In genomic region chr11:61392991-61393595, GRCh38 we compare ENCODE assay signal across 9 cellular contexts. TPM values are rescaled to one million over a fixed set of nuclear protein-coding genes. Genes with fewer than 3 reads are reported as not detected.
DNase-seq lines count a peak whose midpoint lies in the region; ATAC-seq and TF ChIP-seq lines count a peak whose summit lies in the region.
"Had no signal": no experiment of that assay in that cellular context is flagged by ENCODE, and none has a peak within 500 bp of the region (broad histone marks: within the 10 kb centered on the region; RNA-seq: fewer than 3 reads in every experiment).

No MANE protein-coding gene starts in this region.

- peak; percentile 35 for ATAC-seq in activated CD8-positive, alpha-beta T cell treated with anti-CD3 and anti-CD28 coated beads, Interleukin-2, amount 10 ng/mL, durations not matched to agents 7 days and 5 days
- no peak for ATAC-seq in gastroesophageal sphincter
- no peak for ATAC-seq in HG02678 (IDR thresholded peaks at IDR 0.05; ENCODE audit: unreplicated experiment)
- no peak for ATAC-seq in GM18907 (IDR thresholded peaks at IDR 0.05; ENCODE audit: unreplicated experiment)

- peaks cover 27% of the 10 kb centered on the region for H3K36me3 Mint-ChIP-seq in activated CD8-positive, alpha-beta T cell treated with anti-CD3 and anti-CD28 coated beads, Interleukin-2, amount 10 ng/mL, durations not matched to agents 7 days and 5 days (ENCODE audit: low read depth)

- H2AFZ ChIP-seq in parathyroid adenoma: peak overlapping the region; percentile 88

- peaks cover 4% of the 10 kb centered on the region; the same call in 1 of the 2 replicates for H3K9me3 ChIP-seq in HUES6 (ENCODE audit: control insufficient read depth, insufficient read depth, low read depth, low read length)
- no peaks in the 10 kb centered on the region for H3K9me3 ChIP-seq in gastroesophageal sphincter
- no peaks in the 10 kb centered on the region for H3K9me3 ChIP-seq in parathyroid adenoma (ENCODE audit: control insufficient read depth, low read length)

- peaks cover 3% of the 10 kb centered on the region; the same call in 1 of the 2 replicates for H3K4me1 ChIP-seq in HUES6 (ENCODE audit: control insufficient read depth, insufficient read depth, low read length)
- H3K4me1 ChIP-seq in gastroesophageal sphincter: peaks cover 0 to 21% (median 7%) of the 10 kb centered on the region in 3 donors
- H3K4me1 ChIP-seq in parathyroid adenoma: peaks cover 3% of the 10 kb centered on the region

- H3K27me3 ChIP-seq in HUES6 (ENCODE audit: control insufficient read depth, insufficient read depth, low read length) (no peaks in the 10 kb centered on the region), gastroesophageal sphincter (no peaks in the 10 kb centered on the region), parathyroid adenoma (ENCODE audit: control insufficient read depth, insufficient read depth, low read length) (no peaks in the 10 kb centered on the region)

- 0 to 3% methylated on average over 4 to 13 of the region's 15 CpGs for WGBS in gastroesophageal sphincter (ENCODE audit: low coverage in 1 of 2), 2 donors

- H3K4me3 Mint-ChIP-seq in activated CD8-positive, alpha-beta T cell treated with anti-CD3 and anti-CD28 coated beads, Interleukin-2, amount 10 ng/mL, durations not matched to agents 7 days and 5 days: peak overlapping the region; percentile 80

- POLR2A ChIA-PET in activated CD8-positive, alpha-beta T cell treated with anti-CD3 and anti-CD28 coated beads, Interleukin-2, amount 10 ng/mL, durations not matched to agents 7 days and 5 days (lab: Charles Lee): interaction anchor here (0.6 to 3.0 kb wide), 8 partner anchors 8 to 94 kb away, joined by 3 to 22 read pairs (median 14); partner anchors contain the start of genes CPSF7, CYB561A3, SDHAF2 and TMEM138

- TF ChIP-seq CTCF in gastroesophageal sphincter (IDR thresholded peaks at IDR 0.05) (no peak), parathyroid adenoma (IDR thresholded peaks at IDR 0.05) (no peak)

- no peaks in the 10 kb centered on the region for H3K9me3 Mint-ChIP-seq in activated CD8-positive, alpha-beta T cell treated with anti-CD3 and anti-CD28 coated beads, Interleukin-2, amount 10 ng/mL, durations not matched to agents 7 days and 5 days (ENCODE audit: insufficient read depth)

- peaks cover 27% of the 10 kb centered on the region for H3K4me1 Mint-ChIP-seq in activated CD8-positive, alpha-beta T cell treated with anti-CD3 and anti-CD28 coated beads, Interleukin-2, amount 10 ng/mL, durations not matched to agents 7 days and 5 days (ENCODE audit: low read depth)

- DNase-seq in NCI-H1417 (lab: John Stamatoyannopoulos, UW) (peak in 2 of 3 experiments; percentile 33 to 39), NCI-H1417 treated with DMSO at 0.1 percent for 48 hours (lab: John Stamatoyannopoulos, UW) (no peak)
- DNase-seq in activated CD8-positive, alpha-beta T cell treated with anti-CD3 and anti-CD28 coated beads, Interleukin-2, amount 10 ng/mL, durations not matched to agents 7 days and 5 days: peak; percentile 29
- DNase-seq: DND-41 had no signal

- H3K27ac Mint-ChIP-seq in activated CD8-positive, alpha-beta T cell treated with anti-CD3 and anti-CD28 coated beads, Interleukin-2, amount 10 ng/mL, durations not matched to agents 7 days and 5 days: peak overlapping the region; percentile 94

- CTCF ChIA-PET in activated CD8-positive, alpha-beta T cell treated with anti-CD3 and anti-CD28 coated beads, Interleukin-2, amount 10 ng/mL, durations not matched to agents 7 days and 5 days (lab: Charles Lee): interaction anchor here (1.0 to 7.6 kb wide), 20 partner anchors 8 to 139 kb away, joined by 3 to 93 read pairs (median 6); partner anchors contain the start of genes CPSF7, CYB561A3, DDB1 and SDHAF2

- H3K4me3 ChIP-seq in HUES6 (ENCODE audit: low read depth, low read length) (peak overlapping the region; percentile 90), gastroesophageal sphincter (peak overlapping the region; percentile 80 to 98), parathyroid adenoma (ENCODE audit: low read depth, low read length) (peak overlapping the region; percentile 69)

- H3K9ac ChIP-seq in HUES6 (ENCODE audit: low read length): peak overlapping the region; percentile 87
- peak overlapping the region; percentile 19 for H3K9ac ChIP-seq in parathyroid adenoma

- TF ChIP-seq EP300 in gastroesophageal sphincter (IDR thresholded peaks at IDR 0.05): no peak

- peaks cover 25% of the 10 kb centered on the region for H3K36me3 ChIP-seq in HUES6 (ENCODE audit: control insufficient read depth, insufficient read depth, low read length)
- H3K36me3 ChIP-seq in gastroesophageal sphincter: peaks cover 0 to 39% of the 10 kb centered on the region in 2 donors
- H3K36me3 ChIP-seq in parathyroid adenoma (ENCODE audit: control insufficient read depth, insufficient read depth, low read length): no peaks in the 10 kb centered on the region

- peak overlapping the region; percentile 64 for H3K4me2 ChIP-seq in parathyroid adenoma (ENCODE audit: low read length)

- no peak for TF ChIP-seq POLR2A in gastroesophageal sphincter (IDR thresholded peaks at IDR 0.05)

- no peaks in the 10 kb centered on the region for H3K79me2 ChIP-seq in parathyroid adenoma

- H3K27me3 Mint-ChIP-seq in activated CD8-positive, alpha-beta T cell treated with anti-CD3 and anti-CD28 coated beads, Interleukin-2, amount 10 ng/mL, durations not matched to agents 7 days and 5 days (ENCODE audit: low read depth): peaks cover 3% of the 10 kb centered on the region

- H3K27ac ChIP-seq in HUES6 (ENCODE audit: low read depth, low read length): no peak overlapping the region
- H3K27ac ChIP-seq in gastroesophageal sphincter: peak overlapping the region; percentile 55 to 85 (median 82)
- H3K27ac ChIP-seq in parathyroid adenoma: peak overlapping the region; percentile 84

RNA-seq across cellular contexts. Expression of gene TMEM216, which starts 0.7 kb away (rescaled TPM):
- total RNA-seq in activated CD8-positive, alpha-beta T cell treated with anti-CD3 and anti-CD28 coated beads, Interleukin-2, amount 10 ng/mL, durations not matched to agents 7 days and 5 days: 1 to 10 TPM; 6.3 to 6.4 TPM
- 1 to 10 TPM; 8.9 to 9.4 (median 9.0) TPM for total RNA-seq in gastroesophageal sphincter

RNA-seq across cellular contexts. Expression of gene TMEM138, which starts 30.9 kb away (rescaled TPM):
- 10 to 100 TPM; 57.4 to 57.5 TPM for total RNA-seq in activated CD8-positive, alpha-beta T cell treated with anti-CD3 and anti-CD28 coated beads, Interleukin-2, amount 10 ng/mL, durations not matched to agents 7 days and 5 days
- 10 to 100 TPM; 18.3 to 37.0 (median 21.7) TPM for total RNA-seq in gastroesophageal sphincter

RNA-seq across cellular contexts. Expression of gene CYB561A3, which starts 31.4 kb away (rescaled TPM):
- total RNA-seq in activated CD8-positive, alpha-beta T cell treated with anti-CD3 and anti-CD28 coated beads, Interleukin-2, amount 10 ng/mL, durations not matched to agents 7 days and 5 days: 10 to 100 TPM; 53.2 to 55.6 TPM
- 10 to 100 TPM; 23.3 to 44.0 (median 33.4) TPM for total RNA-seq in gastroesophageal sphincter

RNA-seq across cellular contexts. Expression of gene CPSF7, which starts 36.7 kb away (rescaled TPM):
- 10 to 100 TPM; 94.8 to 98.4 TPM for total RNA-seq in activated CD8-positive, alpha-beta T cell treated with anti-CD3 and anti-CD28 coated beads, Interleukin-2, amount 10 ng/mL, durations not matched to agents 7 days and 5 days
- total RNA-seq in gastroesophageal sphincter: 10 to 100 TPM; 36.6 to 50.4 (median 43.7) TPM

RNA-seq across cellular contexts. Expression of gene SDHAF2, which starts 36.8 kb away (rescaled TPM):
- total RNA-seq in activated CD8-positive, alpha-beta T cell treated with anti-CD3 and anti-CD28 coated beads, Interleukin-2, amount 10 ng/mL, durations not matched to agents 7 days and 5 days: 10 to 100 TPM; 51.6 to 54.3 TPM
- total RNA-seq in gastroesophageal sphincter: 10 to 100 TPM; 32.5 to 71.1 (median 48.3) TPM
